9 cellular contexts compared by ENCODE assay signal in genomic region chr7:104267701-104268368, GRCh38.
A peak's percentile ranks its signal among the peaks of the same experiment; 100 is the strongest.
DNase-seq lines count a peak whose midpoint lies in the region; FAIRE-seq and TF ChIP-seq lines count a peak whose summit lies in the region.
"Had no signal": no experiment of that assay in that cellular context is flagged by ENCODE, and none has a peak within 500 bp of the region (broad histone marks: within the 10 kb centered on the region; RNA-seq: fewer than 3 reads in every experiment).

No MANE protein-coding gene starts in this region.

- DNase-seq in SIG-M5 treated with dmso at 0.1 percent for 504 hours (lab: John Stamatoyannopoulos, UW; ENCODE audit: unreplicated experiment) (peak; percentile 28), SIG-M5 (lab: John Stamatoyannopoulos, UW) (no peak), NCI-H82 treated with DMSO at 0.1 percent for 48 hours (lab: John Stamatoyannopoulos, UW; ENCODE audit: unreplicated experiment) (peak; percentile 14), esophagus muscularis mucosa (ENCODE audit: extremely low spot score) (no peak), small intestine (peak; percentile 9), immature natural killer cell (no peak), stomach (no peak)
- no peak for DNase-seq in activated effector memory CD4-positive, alpha-beta T cell treated with Interleukin-2 at 50 U/mL for 16 hours
- DNase-seq: KG1 had no signal

- TF ChIP-seq EP300 in esophagus muscularis mucosa (IDR thresholded peaks at IDR 0.05) (no peak), stomach (IDR thresholded peaks at IDR 0.05) (no peak)

- peaks cover 0 to 5% (median 0%) of the 10 kb centered on the region in 3 donors for H3K36me3 Mint-ChIP-seq in immature natural killer cell

- no peaks in the 10 kb centered on the region for H3K36me3 ChIP-seq in esophagus muscularis mucosa
- H3K36me3 ChIP-seq in small intestine (ENCODE audit: control insufficient read depth in 2 of 2, insufficient read depth in 2 of 2, low read length in 2 of 2) = no peaks in the 10 kb centered on the region
- H3K36me3 ChIP-seq in stomach = no peaks in the 10 kb centered on the region

- peak; percentile 47 for FAIRE-seq in small intestine (lab: Jason Lieb, UNC)

- H3K27me3 ChIP-seq in esophagus muscularis mucosa = peaks cover 0 to 4% (median 0%) of the 10 kb centered on the region in 4 donors
- H3K27me3 ChIP-seq in small intestine (ENCODE audit: control insufficient read depth in 2 of 2, insufficient read depth in 2 of 2, low read length in 2 of 2) = no peaks in the 10 kb centered on the region
- peaks cover 0 to 6% (median 0%) of the 10 kb centered on the region in 3 donors for H3K27me3 ChIP-seq in stomach

- H3K4me3 ChIP-seq in esophagus muscularis mucosa (no peak overlapping the region), small intestine (ENCODE audit: low read depth in 1 of 2, low read length in 2 of 2) (no peak overlapping the region), stomach (no peak overlapping the region)

- WGBS in esophagus muscularis mucosa = 49% methylated on average over 3 of the region's 3 CpGs
- WGBS in small intestine, 3 donors = 46 to 60% (median 51%) methylated on average over 3 of the region's 3 CpGs
- WGBS in stomach, 5 donors = 46 to 63% (median 52%) methylated on average over 3 of the region's 3 CpGs

- intact Hi-C loops in esophagus muscularis mucosa (cut with DNase I) (no loop called here), stomach (cut with DNase I; ENCODE audit: low total_unique reads) (no loop called here)

- TF ChIP-seq POLR2A in esophagus muscularis mucosa (IDR thresholded peaks at IDR 0.05; ENCODE audit: low read depth) (no peak), stomach (IDR thresholded peaks at IDR 0.05) (no peak)

- no peaks in the 10 kb centered on the region for H3K4me1 Mint-ChIP-seq in immature natural killer cell

- no peaks in the 10 kb centered on the region for H3K4me1 ChIP-seq in esophagus muscularis mucosa
- no peaks in the 10 kb centered on the region for H3K4me1 ChIP-seq in small intestine (ENCODE audit: control insufficient read depth in 2 of 2, insufficient read depth in 1 of 2, low read depth in 1 of 2, low read length in 1 of 2)
- H3K4me1 ChIP-seq in stomach = no peaks in the 10 kb centered on the region

- peaks cover 0 to 10% (median 0%) of the 10 kb centered on the region in 3 donors for H3K27me3 Mint-ChIP-seq in immature natural killer cell (ENCODE audit: low read depth in 3 of 3)

- H3K27ac Mint-ChIP-seq in immature natural killer cell = no peak overlapping the region

- no peak overlapping the region for H3K4me3 Mint-ChIP-seq in immature natural killer cell

- H3K9me3 Mint-ChIP-seq in immature natural killer cell = peaks cover 0 to 10% (median 3%) of the 10 kb centered on the region in 6 donors

- H3K27ac ChIP-seq in esophagus muscularis mucosa (replicated peaks in 1 of 4) (no peak overlapping the region), small intestine (ENCODE audit: low read depth in 1 of 2, low read length in 1 of 2) (no peak overlapping the region), stomach (no peak overlapping the region)

- H3K9me3 ChIP-seq in esophagus muscularis mucosa (peaks cover 0 to 9% (median 4%) of the 10 kb centered on the region in 4 donors), small intestine (ENCODE audit: control insufficient read depth, low read depth) (no peaks in the 10 kb centered on the region), stomach (peaks cover 0 to 17% (median 12%) of the 10 kb centered on the region in 4 donors)

- TF ChIP-seq CTCF in esophagus muscularis mucosa (IDR thresholded peaks at IDR 0.05) (peak in 2 of 3 experiments; percentile 32 to 40), stomach (IDR thresholded peaks at IDR 0.05) (no peak)

Comparison
In these comparisons a context has a peak if more than half of its experiments do, and no peak if none do; other contexts are left out.
1. DNase-seq: peak in SIG-M5 treated with dmso at 0.1 percent for 504 hours (single experiment), NCI-H82 treated with DMSO at 0.1 percent for 48 hours (single experiment) and small intestine (single experiment); none in SIG-M5 (single experiment), esophagus muscularis mucosa (single experiment), immature natural killer cell (0 of 3), stomach (single experiment) and activated effector memory CD4-positive, alpha-beta T cell treated with Interleukin-2 at 50 U/mL for 16 hours (single experiment).
2. CTCF ChIP-seq: peak in esophagus muscularis mucosa (2 of 3); none in stomach (0 of 7).